10 cellular contexts compared by ENCODE assay signal in the genomic region with DNA sequence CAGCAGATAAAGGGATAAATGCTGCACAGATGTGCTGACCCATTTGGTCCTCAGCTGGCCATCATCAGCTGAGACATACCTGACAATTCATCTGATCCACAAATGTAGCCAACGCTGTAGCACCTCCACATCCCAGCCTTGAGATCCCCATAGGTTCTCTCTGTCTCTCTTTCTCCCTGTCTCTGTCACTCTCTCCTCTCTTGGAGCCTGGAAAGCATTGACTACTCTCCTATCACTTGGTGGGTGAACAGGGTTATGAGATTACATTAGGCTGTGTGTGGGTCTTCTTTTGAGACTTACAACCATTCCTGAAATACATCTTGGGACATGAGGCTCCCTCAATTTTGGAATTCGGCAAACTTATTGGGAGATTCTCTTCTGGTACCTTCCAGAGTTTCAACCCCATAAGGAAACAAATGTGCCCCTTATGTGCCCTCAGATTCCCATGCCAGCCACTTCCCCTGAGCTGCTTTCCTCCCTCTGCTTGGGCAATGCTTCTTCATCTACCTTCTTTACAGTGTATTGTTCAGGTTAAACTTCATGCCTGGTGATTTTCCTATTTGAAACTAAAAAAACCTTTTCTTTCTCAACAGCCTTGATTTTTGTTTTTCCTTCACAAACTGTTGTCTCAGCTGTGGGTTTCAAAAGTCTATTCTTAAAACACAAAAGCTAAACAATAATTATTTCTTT. TPM values are rescaled to one million over a fixed set of nuclear protein-coding genes. Genes with fewer than 3 reads are reported as not detected.
A peak's percentile ranks its signal among the peaks of the same experiment; 100 is the strongest.
DNase-seq lines count a peak whose midpoint lies in the region; TF ChIP-seq lines count a peak whose summit lies in the region.
"Had no signal": no experiment of that assay in that cellular context is flagged by ENCODE, and none has a peak within 500 bp of the region (broad histone marks: within the 10 kb centered on the region; RNA-seq: fewer than 3 reads in every experiment).

No MANE protein-coding gene starts in this region.

- no peak for TF ChIP-seq POLR2A in Peyer's patch (IDR thresholded peaks at IDR 0.05)

- H3K27ac ChIP-seq in GM23248, result peak overlapping the region; percentile 94
- H3K27ac ChIP-seq in SK-N-SH (ENCODE audit: low read depth in 2 of 2, low read length in 1 of 2), result peak overlapping the region; percentile 91 to 94
- peak overlapping the region; percentile 4 to 44 for H3K27ac ChIP-seq in right atrium auricular region
- peak overlapping the region in 1 of 4 donors; percentile 8 for H3K27ac ChIP-seq in Peyer's patch

- H3K9me2 ChIP-seq in GM23248 (ENCODE audit: insufficient read depth), result no peaks in the 10 kb centered on the region; the same call in 1 of the 2 replicates
- no peaks in the 10 kb centered on the region for H3K9me2 ChIP-seq in SK-N-SH

- WGBS in GM23248 (ENCODE audit: low coverage in 1 of 2, low lambda C conversion rate in 2 of 2, missing lambda C conversion rate in 2 of 2), 2 experiments, result 75 to 76% methylated on average over 2 of the region's 2 CpGs
- WGBS in SK-N-SH (ENCODE audit: low lambda C conversion rate), result 81% methylated on average over 2 of the region's 2 CpGs

- no peak for TF ChIP-seq EP300 in SK-N-SH (IDR thresholded peaks at IDR 0.05; ENCODE audit: borderline replicate concordance in 1 of 2, low read depth in 1 of 2, low read length in 1 of 2)

- in situ Hi-C loops in GM23248 (cut with MboI), result no loop called here

- H3K9ac ChIP-seq in GM23248, result peak overlapping the region; percentile 80
- peak overlapping the region; percentile 67 for H3K9ac ChIP-seq in SK-N-SH
- peak overlapping the region; percentile 74 for H3K9ac ChIP-seq in skeletal muscle satellite cell (ENCODE audit: low read depth, low read length)

- H4K20me1 ChIP-seq in GM23248 (ENCODE audit: insufficient read depth) (no peaks in the 10 kb centered on the region), SK-N-SH (ENCODE audit: insufficient read depth) (no peaks in the 10 kb centered on the region)

- H3F3A ChIP-seq in GM23248 (ENCODE audit: insufficient read depth), result peaks cover 47% of the 10 kb centered on the region
- H3F3A ChIP-seq in SK-N-SH (replicated peaks; ENCODE audit: insufficient read depth), result peaks cover 23% of the 10 kb centered on the region

- H3K4me1 ChIP-seq in GM23248 (ENCODE audit: insufficient read depth) (peaks cover 45% of the 10 kb centered on the region), SK-N-SH (ENCODE audit: control insufficient read depth in 1 of 2, insufficient read depth in 2 of 2, low read depth in 1 of 2, low read length in 1 of 2) (peaks cover 5 to 28% of the 10 kb centered on the region in 2 experiments), right atrium auricular region (peaks cover 0 to 14% of the 10 kb centered on the region in 2 donors), skeletal muscle satellite cell (ENCODE audit: control insufficient read depth, insufficient read depth, low read length) (peaks cover 25% of the 10 kb centered on the region), Peyer's patch (no peaks in the 10 kb centered on the region)

- CTCF ChIA-PET in SK-N-SH (lab: Yijun Ruan, JAX), result interaction anchor here (0.9 to 2.1 kb wide), 3 partner anchors 31 to 40 kb away, joined by 3 to 7 read pairs (median 5); no protein-coding TSS in a partner anchor

- no peaks in the 10 kb centered on the region for H3K9me3 ChIP-seq in GM23248 (ENCODE audit: low read depth)
- H3K9me3 ChIP-seq in SK-N-SH, result no peaks in the 10 kb centered on the region
- no peaks in the 10 kb centered on the region for H3K9me3 ChIP-seq in right atrium auricular region
- H3K9me3 ChIP-seq in skeletal muscle satellite cell (replicated peaks; ENCODE audit: low read length), result no peaks in the 10 kb centered on the region
- H3K9me3 ChIP-seq in Peyer's patch, result no peaks in the 10 kb centered on the region

- H2AFZ ChIP-seq in GM23248 (peak overlapping the region; percentile 51), SK-N-SH (ENCODE audit: low read depth) (peak overlapping the region; percentile 91)

- POLR2A ChIA-PET in SK-N-SH (lab: Yijun Ruan, JAX), result no interaction called here

- TF ChIP-seq RAD21 in SK-N-SH (IDR thresholded peaks at IDR 0.05; ENCODE audit: low read length), result no peak

- H3K4me3 ChIP-seq in GM23248 (peak overlapping the region; percentile 65), SK-N-SH (ENCODE audit: low read depth in 2 of 2, low read length in 1 of 2) (peak overlapping the region in 1 of 2 experiments; percentile 9; a peak in 2 of 4 replicates), right atrium auricular region (peak overlapping the region in 1 of 2 donors; percentile 1), skeletal muscle satellite cell (ENCODE audit: low read length) (peak overlapping the region; percentile 44), Peyer's patch (no peak overlapping the region)

- DNase-seq in GM23248, result no peak
- no peak for DNase-seq in SK-N-SH
- DNase-seq in right atrium auricular region (ENCODE audit: low spot score), result no peak
- DNase-seq in NCI-H526 (lab: John Stamatoyannopoulos, UW), result no peak
- DNase-seq in NCI-H446 (lab: John Stamatoyannopoulos, UW), result no peak
- DNase-seq in Peyer's patch, result no peak
- DNase-seq in DMS153 (lab: John Stamatoyannopoulos, UW), result no peak
- DNase-seq: activated CD8-positive, alpha-beta memory T cell treated with anti-CD3 and anti-CD28 coated beads, Interleukin-2, amount 50 U/mL, for 4 hours; immature natural killer cell had no signal

- H3K79me2 ChIP-seq in GM23248 (ENCODE audit: insufficient read depth) (peaks cover 11% of the 10 kb centered on the region; the same call in 1 of the 2 replicates), SK-N-SH (ENCODE audit: insufficient read depth) (no peaks in the 10 kb centered on the region)

- H3K4me2 ChIP-seq in GM23248 (ENCODE audit: unreplicated experiment) (peak overlapping the region; percentile 78), SK-N-SH (peak overlapping the region; percentile 67), skeletal muscle satellite cell (ENCODE audit: low read length) (peak overlapping the region; percentile 76)

- H3K36me3 ChIP-seq in GM23248 (ENCODE audit: low read depth) (no peaks in the 10 kb centered on the region), SK-N-SH (replicated peaks in 1 of 2; ENCODE audit: control insufficient read depth in 1 of 2, insufficient read depth in 2 of 2, low read length in 1 of 2) (no peaks in the 10 kb centered on the region), right atrium auricular region (no peaks in the 10 kb centered on the region), skeletal muscle satellite cell (ENCODE audit: insufficient read depth, low read length) (no peaks in the 10 kb centered on the region), Peyer's patch (no peaks in the 10 kb centered on the region)

- H3K27me3 ChIP-seq in GM23248 (replicated peaks; ENCODE audit: insufficient read depth) (no peaks in the 10 kb centered on the region), SK-N-SH (ENCODE audit: insufficient read depth) (no peaks in the 10 kb centered on the region), right atrium auricular region (no peaks in the 10 kb centered on the region), skeletal muscle satellite cell (ENCODE audit: control insufficient read depth, insufficient read depth, low read length) (no peaks in the 10 kb centered on the region), Peyer's patch (no peaks in the 10 kb centered on the region)

- TF ChIP-seq CTCF in SK-N-SH (IDR thresholded peaks at IDR 0.05) (no peak), right atrium auricular region (IDR thresholded peaks at IDR 0.05) (no peak), Peyer's patch (IDR thresholded peaks at IDR 0.05) (no peak)

TF ChIP-seq in SK-N-SH, 30 proteins besides CTCF, POLR2A, EP300 and RAD21 (continues in another document):
- TF ChIP-seq SIN3A (IDR thresholded peaks at IDR 0.05; ENCODE audit: borderline replicate concordance, low read depth, low read length) (no peak), GATA2 (CRISPR knock-in tag; IDR thresholded peaks at IDR 0.05) (no peak), SMC3 (IDR thresholded peaks at IDR 0.05; ENCODE audit: low read depth, low read length) (no peak), FOXJ3 (CRISPR knock-in tag; IDR thresholded peaks at IDR 0.05) (no peak), RFX5 (IDR thresholded peaks at IDR 0.05; ENCODE audit: low read length) (no peak), FOXM1 (IDR thresholded peaks at IDR 0.05; ENCODE audit: low read depth) (no peak), EZH2phosphoT487 (IDR thresholded peaks at IDR 0.05; ENCODE audit: borderline replicate concordance, low read depth) (no peak), NFIC (IDR thresholded peaks at IDR 0.05; ENCODE audit: borderline replicate concordance) (no peak), MEF2A (IDR thresholded peaks at IDR 0.05; ENCODE audit: borderline replicate concordance, low read depth) (no peak)
- TF ChIP-seq, protein P1, sequence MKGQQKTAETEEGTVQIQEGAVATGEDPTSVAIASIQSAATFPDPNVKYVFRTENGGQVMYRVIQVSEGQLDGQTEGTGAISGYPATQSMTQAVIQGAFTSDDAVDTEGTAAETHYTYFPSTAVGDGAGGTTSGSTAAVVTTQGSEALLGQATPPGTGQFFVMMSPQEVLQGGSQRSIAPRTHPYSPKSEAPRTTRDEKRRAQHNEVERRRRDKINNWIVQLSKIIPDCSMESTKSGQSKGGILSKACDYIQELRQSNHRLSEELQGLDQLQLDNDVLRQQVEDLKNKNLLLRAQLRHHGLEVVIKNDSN (IDR thresholded peaks at IDR 0.05; ENCODE audit: borderline replicate concordance, low read depth), result no peak
- TF ChIP-seq, protein P2, sequence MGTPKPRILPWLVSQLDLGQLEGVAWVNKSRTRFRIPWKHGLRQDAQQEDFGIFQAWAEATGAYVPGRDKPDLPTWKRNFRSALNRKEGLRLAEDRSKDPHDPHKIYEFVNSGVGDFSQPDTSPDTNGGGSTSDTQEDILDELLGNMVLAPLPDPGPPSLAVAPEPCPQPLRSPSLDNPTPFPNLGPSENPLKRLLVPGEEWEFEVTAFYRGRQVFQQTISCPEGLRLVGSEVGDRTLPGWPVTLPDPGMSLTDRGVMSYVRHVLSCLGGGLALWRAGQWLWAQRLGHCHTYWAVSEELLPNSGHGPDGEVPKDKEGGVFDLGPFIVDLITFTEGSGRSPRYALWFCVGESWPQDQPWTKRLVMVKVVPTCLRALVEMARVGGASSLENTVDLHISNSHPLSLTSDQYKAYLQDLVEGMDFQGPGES (IDR thresholded peaks at IDR 0.05; ENCODE audit: low read depth, low read length), result no peak

RNA-seq across cellular contexts. Expression of a gene that starts 29.1 kb away (rescaled TPM):
- 293 and 306 TPM in 2 replicates for total RNA-seq in GM23248 (2014; rRNA removed; shearing (Covaris generic))
- polyA plus RNA-seq in GM23248 (2016; fragmentation: Nextera tagmentation; extraction: Ambion mirVana), result 36.9 and 38.4 TPM in 2 replicates
- 11.1 and 17.0 TPM in 2 replicates for polyA plus RNA-seq in SK-N-SH (2012; rRNA removed)
- polyA plus RNA-seq in SK-N-SH (2012; cell fraction: cytosol; rRNA removed), result 18.6 and 22.5 TPM in 2 replicates
- polyA plus RNA-seq in SK-N-SH (2012; cell fraction: nucleus; rRNA removed), result 6.7 and 18.4 TPM in 2 replicates
- 10 to 100 TPM in 1 of 2 donors, 1 to 10 TPM in 1; 4.3 to 11.6 TPM for total RNA-seq in right atrium auricular region
- total RNA-seq in skeletal muscle satellite cell (2012; rRNA removed), result 26.9 and 53.0 TPM in 2 replicates
- total RNA-seq in Peyer's patch, result 1 to 10 TPM; 1.0 to 5.8 (median 2.1) TPM
- polyA plus RNA-seq: immature natural killer cell had no signal

Comparison
In these comparisons a context has a peak if more than half of its experiments do, and no peak if none do; other contexts are left out.
1. H3K4me3 ChIP-seq: peak in GM23248 (single experiment) and skeletal muscle satellite cell (single experiment); none in Peyer's patch (0 of 4).
2. RNA of a gene that starts 29.1 kb away (total RNA-seq): 293 to 306 TPM in GM23248; 4.3 to 11.6 TPM in right atrium auricular region and 1.0 to 5.8 TPM in Peyer's patch; every median in the first group is over 10 times any median in the second.
3. Peak in every context shown above with its lines, with median percentiles within 50 percentile points of each other: H3K4me2 ChIP-seq and H3K9ac ChIP-seq.